11 cellular contexts compared by ENCODE assay signal in genomic region chr22:39469681-39470461, GRCh38. TPM values are rescaled to one million over a fixed set of nuclear protein-coding genes. Genes with fewer than 3 reads are reported as not detected.
DNase-seq lines count a peak whose midpoint lies in the region; ATAC-seq, FAIRE-seq and TF ChIP-seq lines count a peak whose summit lies in the region.
"Had no signal": no experiment of that assay in that cellular context is flagged by ENCODE, and none has a peak within 500 bp of the region (broad histone marks: within the 10 kb centered on the region; RNA-seq: fewer than 3 reads in every experiment).

No MANE protein-coding gene starts in this region.

- H3K4me3 Mint-ChIP-seq in osteocyte (ENCODE audit: unreplicated experiment) = no peak overlapping the region
- no peak overlapping the region for H3K4me3 Mint-ChIP-seq in activated CD4-positive, alpha-beta T cell treated with anti-CD3 and anti-CD28 coated beads, Interleukin-2, amount 10 ng/mL, durations not matched to agents 7 days and 5 days
- no peak overlapping the region for H3K4me3 Mint-ChIP-seq in effector memory CD8-positive, alpha-beta T cell

- DNase-seq in DMS79 (lab: John Stamatoyannopoulos, UW) = peak; percentile 29
- DNase-seq in NCI-H510A treated with DMSO at 0.1 percent for 48 hours (lab: John Stamatoyannopoulos, UW) = peak; percentile 47
- peak; percentile 65 to 70 for DNase-seq in frontal cortex (ENCODE audit: low spot score in 2 of 2)
- DNase-seq in osteocyte (ENCODE audit: extremely low spot score, unreplicated experiment) = no peak
- DNase-seq in activated CD4-positive, alpha-beta T cell treated with anti-CD3 and anti-CD28 coated beads, Interleukin-2, amount 10 ng/mL, durations not matched to agents 7 days and 5 days = no peak
- no peak for DNase-seq in 8988T
- DNase-seq in effector memory CD8-positive, alpha-beta T cell = no peak
- DNase-seq in COLO829 (ENCODE audit: low spot score) = no peak
- DNase-seq: DND-41; islet precursor cell; stimulated activated CD4-positive, alpha-beta T cell treated with anti-CD3 and anti-CD28 coated beads, Interleukin-1b, Interleukin-23, amount 100 ng/mL, for 48 hours had no signal

- H3K36me3 Mint-ChIP-seq in osteocyte (ENCODE audit: unreplicated experiment) = no peaks in the 10 kb centered on the region
- H3K36me3 Mint-ChIP-seq in activated CD4-positive, alpha-beta T cell treated with anti-CD3 and anti-CD28 coated beads, Interleukin-2, amount 10 ng/mL, durations not matched to agents 7 days and 5 days (ENCODE audit: low read depth) = no peaks in the 10 kb centered on the region
- H3K36me3 Mint-ChIP-seq in effector memory CD8-positive, alpha-beta T cell (ENCODE audit: insufficient read depth) = no peaks in the 10 kb centered on the region

- no peak for TF ChIP-seq CTCF in osteocyte (IDR thresholded peaks at IDR 0.05)

- no peaks in the 10 kb centered on the region for H3K27me3 Mint-ChIP-seq in osteocyte (ENCODE audit: unreplicated experiment)
- H3K27me3 Mint-ChIP-seq in activated CD4-positive, alpha-beta T cell treated with anti-CD3 and anti-CD28 coated beads, Interleukin-2, amount 10 ng/mL, durations not matched to agents 7 days and 5 days = no peaks in the 10 kb centered on the region
- peaks cover 7 to 28% of the 10 kb centered on the region in 2 donors for H3K27me3 Mint-ChIP-seq in effector memory CD8-positive, alpha-beta T cell

- ATAC-seq in effector memory CD8-positive, alpha-beta T cell (replicated peaks) = no peak

- H3K9me3 Mint-ChIP-seq in osteocyte (ENCODE audit: unreplicated experiment) = no peaks in the 10 kb centered on the region
- no peaks in the 10 kb centered on the region for H3K9me3 Mint-ChIP-seq in activated CD4-positive, alpha-beta T cell treated with anti-CD3 and anti-CD28 coated beads, Interleukin-2, amount 10 ng/mL, durations not matched to agents 7 days and 5 days
- H3K9me3 Mint-ChIP-seq in effector memory CD8-positive, alpha-beta T cell = no peaks in the 10 kb centered on the region

- POLR2A ChIA-PET in activated CD4-positive, alpha-beta T cell treated with anti-CD3 and anti-CD28 coated beads, Interleukin-2, amount 10 ng/mL, durations not matched to agents 7 days and 5 days (lab: Charles Lee) = no interaction called here

- peaks cover 78% of the 10 kb centered on the region for H3K4me1 Mint-ChIP-seq in osteocyte (ENCODE audit: unreplicated experiment)
- peaks cover 49% of the 10 kb centered on the region for H3K4me1 Mint-ChIP-seq in activated CD4-positive, alpha-beta T cell treated with anti-CD3 and anti-CD28 coated beads, Interleukin-2, amount 10 ng/mL, durations not matched to agents 7 days and 5 days
- peaks cover 8 to 10% of the 10 kb centered on the region in 2 donors for H3K4me1 Mint-ChIP-seq in effector memory CD8-positive, alpha-beta T cell (ENCODE audit: low read depth in 2 of 2)

- H3K27ac Mint-ChIP-seq in osteocyte (ENCODE audit: unreplicated experiment) = peak overlapping the region; percentile 85
- H3K27ac Mint-ChIP-seq in activated CD4-positive, alpha-beta T cell treated with anti-CD3 and anti-CD28 coated beads, Interleukin-2, amount 10 ng/mL, durations not matched to agents 7 days and 5 days = no peak overlapping the region
- peak overlapping the region in 1 of 2 donors; percentile 33 for H3K27ac Mint-ChIP-seq in effector memory CD8-positive, alpha-beta T cell

- CTCF ChIA-PET in activated CD4-positive, alpha-beta T cell treated with anti-CD3 and anti-CD28 coated beads, Interleukin-2, amount 10 ng/mL, durations not matched to agents 7 days and 5 days (lab: Charles Lee) = interaction anchor here (1.2 kb wide), 1 partner anchor 22 kb away, joined by 3 read pairs; no protein-coding TSS in a partner anchor

- no peak for FAIRE-seq in frontal cortex (lab: Jason Lieb, UNC)

RNA-seq across cellular contexts. Expression of gene MGAT3, which starts 13.1 kb away (rescaled TPM):
- total RNA-seq in frontal cortex = 19.2 TPM
- total RNA-seq in osteocyte = 9.4 and 10.9 TPM in 2 replicates
- total RNA-seq in activated CD4-positive, alpha-beta T cell treated with anti-CD3 and anti-CD28 coated beads, Interleukin-2, amount 10 ng/mL, durations not matched to agents 7 days and 5 days = 10 to 100 TPM; 12.8 to 15.5 TPM

RNA-seq across cellular contexts. Expression of gene MIEF1, which starts 32.2 kb away (rescaled TPM):
- 16.3 TPM for total RNA-seq in frontal cortex
- 24.8 and 25.8 TPM in 2 replicates for total RNA-seq in osteocyte
- total RNA-seq in activated CD4-positive, alpha-beta T cell treated with anti-CD3 and anti-CD28 coated beads, Interleukin-2, amount 10 ng/mL, durations not matched to agents 7 days and 5 days = 10 to 100 TPM; 34.8 to 40.0 TPM

RNA-seq across cellular contexts. Expression of gene ATF4, which starts 50.5 kb away (rescaled TPM):
- 92.9 TPM for total RNA-seq in frontal cortex
- total RNA-seq in osteocyte = 408 and 440 TPM in 2 replicates
- 100 to 1,000 TPM; 372 to 437 TPM for total RNA-seq in activated CD4-positive, alpha-beta T cell treated with anti-CD3 and anti-CD28 coated beads, Interleukin-2, amount 10 ng/mL, durations not matched to agents 7 days and 5 days

Comparison
In these comparisons a context has a peak if more than half of its experiments do, and no peak if none do; other contexts are left out.
1. DNase-seq: peak in DMS79 (single experiment), NCI-H510A treated with DMSO at 0.1 percent for 48 hours (single experiment) and frontal cortex (2 of 2); none in osteocyte (single experiment), activated CD4-positive, alpha-beta T cell treated with anti-CD3 and anti-CD28 coated beads, Interleukin-2, amount 10 ng/mL, durations not matched to agents 7 days and 5 days (single experiment), 8988T (single experiment), effector memory CD8-positive, alpha-beta T cell (0 of 3) and COLO829 (single experiment).